13 cellular contexts compared by ENCODE assay signal in genomic region chr2:109690822-109691541, GRCh38.
A peak's percentile ranks its signal among the peaks of the same experiment; 100 is the strongest.
DNase-seq lines count a peak whose midpoint lies in the region; ATAC-seq and TF ChIP-seq lines count a peak whose summit lies in the region.
"Had no signal": no experiment of that assay in that cellular context is flagged by ENCODE, and none has a peak within 500 bp of the region (broad histone marks: within the 10 kb centered on the region; RNA-seq: fewer than 3 reads in every experiment).

No MANE protein-coding gene starts in this region.

- DNase-seq in DMS53 treated with DMSO at 0.1 percent for 48 hours (lab: John Stamatoyannopoulos, UW; ENCODE audit: unreplicated experiment) = peak; percentile 64
- DNase-seq in epithelial cell of prostate (ENCODE audit: low read depth, low spot score) = no peak
- DNase-seq in lung (ENCODE audit: low spot score) = no peak
- no peak for DNase-seq in KG1 (lab: John Stamatoyannopoulos, UW)
- DNase-seq in T-helper 2 cell = no peak
- no peak for DNase-seq in GM10248 (ENCODE audit: extremely low spot score)
- DNase-seq in GM13976 (ENCODE audit: low spot score) = no peak
- DNase-seq: activated CD4-positive, CD25-positive, alpha-beta regulatory T cell; activated T-cell treated with anti-CD3 and anti-CD28 coated beads, Interleukin-2, amount 50 U/mL, for 24 hours; Karpas-422; NCI-H226; SHP77 had no signal

- TF ChIP-seq CTCF in lung (IDR thresholded peaks at IDR 0.05; ENCODE audit: control extremely low read depth, extremely low read depth) (no peak), GM10248 (IDR thresholded peaks at IDR 0.05; ENCODE audit: control extremely low read depth, extremely low read depth, low read depth, missing control alignments) (no peak), GM13976 (IDR thresholded peaks at IDR 0.05; ENCODE audit: borderline replicate concordance, control extremely low read depth, extremely low read depth, insufficient read depth, missing control alignments) (no peak)

- peak overlapping the region; percentile 32 to 68 (median 54) for H3K9ac ChIP-seq in skeletal muscle tissue (ENCODE audit: low read depth in 1 of 3, low read length in 3 of 3)

- H3K27ac ChIP-seq in epithelial cell of prostate = peak overlapping the region; percentile 58
- peak overlapping the region; percentile 68 to 79 for H3K27ac ChIP-seq in lung (ENCODE audit: low read depth in 1 of 2, low read length in 1 of 2)
- peak overlapping the region; percentile 87 for H3K27ac ChIP-seq in skeletal muscle tissue (ENCODE audit: low read depth, low read length)

- CTCF ChIA-PET in GM10248 (lab: Yijun Ruan, JAX) = interaction anchor here (0.7 to 1.2 kb wide), 2 partner anchors 12 to 121 kb away, joined by 3 read pairs; no protein-coding TSS in a partner anchor

- peaks cover 11 to 17% of the 10 kb centered on the region in 2 donors for H3K4me1 ChIP-seq in lung (ENCODE audit: control insufficient read depth in 2 of 2, insufficient read depth in 2 of 2, low read length in 2 of 2)
- H3K4me1 ChIP-seq in skeletal muscle tissue (ENCODE audit: control insufficient read depth in 3 of 3, insufficient read depth in 3 of 3, low read length in 3 of 3) = peaks cover 11 to 18% (median 15%) of the 10 kb centered on the region in 3 donors

- H3K36me3 ChIP-seq in lung (ENCODE audit: control insufficient read depth in 2 of 2, insufficient read depth in 2 of 2, low read length in 2 of 2) = no peaks in the 10 kb centered on the region
- H3K36me3 ChIP-seq in skeletal muscle tissue (ENCODE audit: control insufficient read depth in 3 of 3, insufficient read depth in 3 of 3, low read length in 3 of 3) = no peaks in the 10 kb centered on the region

- POLR2A ChIA-PET in GM10248 (lab: Yijun Ruan, JAX) = no interaction called here

- H3K27me3 ChIP-seq in lung (ENCODE audit: control insufficient read depth, insufficient read depth) (no peaks in the 10 kb centered on the region), skeletal muscle tissue (ENCODE audit: control insufficient read depth in 3 of 3, insufficient read depth in 3 of 3, low read length in 3 of 3) (no peaks in the 10 kb centered on the region)

- WGBS in lung, 2 donors = 34 to 72% methylated on average over 7 of the region's 7 CpGs

- in situ Hi-C loops in GM13976 (cut with MboI; ENCODE audit: low sequenced_read_pairs, unreplicated experiment) = no loop called here

- ATAC-seq in lung (ENCODE audit: insufficient read depth, low FRiP score) = no peak

- H3K9me3 ChIP-seq in lung (ENCODE audit: control insufficient read depth in 2 of 2, insufficient read depth in 1 of 2, low read length in 1 of 2) (no peaks in the 10 kb centered on the region), skeletal muscle tissue (ENCODE audit: control insufficient read depth in 3 of 3, low read length in 3 of 3) (no peaks in the 10 kb centered on the region)

- H3K4me3 ChIP-seq in lung = no peak overlapping the region
- H3K4me3 ChIP-seq in skeletal muscle tissue (ENCODE audit: low read length in 3 of 3) = peak overlapping the region in 2 of 3 donors; percentile 7 to 30
